ENCODE assay signal across 1 cellular context in the genomic region with DNA sequence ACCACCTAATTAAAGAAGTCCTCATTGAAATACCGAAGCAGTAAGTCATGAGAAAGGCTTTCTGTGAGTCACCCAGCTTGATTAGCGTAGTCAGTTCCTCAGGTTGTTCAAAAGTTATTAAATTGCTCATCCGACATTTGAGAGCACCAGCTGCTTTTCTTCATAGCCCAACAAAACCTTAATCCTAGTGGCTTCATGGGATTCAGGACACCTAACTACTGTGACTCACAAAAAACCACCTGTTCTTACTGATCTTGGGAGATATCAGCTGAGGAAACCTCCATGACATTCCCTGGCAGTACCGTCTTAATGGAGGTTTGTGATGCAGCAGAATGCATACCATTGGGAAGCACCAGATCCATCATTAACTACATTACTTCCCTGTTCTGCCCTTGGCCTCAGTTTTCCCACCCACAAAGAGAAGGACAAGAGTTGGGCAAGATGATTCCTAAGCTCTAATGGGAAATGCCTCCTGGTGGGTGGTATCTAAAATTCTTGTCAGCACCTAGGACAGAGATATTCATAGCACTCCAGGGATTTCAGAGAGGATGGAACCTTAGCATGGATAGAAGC.
TF ChIP-seq lines count a peak whose summit lies in the region.

No MANE protein-coding gene starts in this region.

TF ChIP-seq in HepG2, 621 proteins besides CTCF, POLR2A, EP300 and RAD21 (continued from another document):
- TF ChIP-seq ZNF574 (CRISPR knock-in tag; IDR thresholded peaks at IDR 0.05) (no peak), FOXJ3 (CRISPR knock-in tag; IDR thresholded peaks at IDR 0.05; ENCODE audit: borderline replicate concordance) (no peak), BRCA1 (CRISPR knock-in tag; IDR thresholded peaks at IDR 0.05) (no peak), ZNF772 (CRISPR knock-in tag; IDR thresholded peaks at IDR 0.05) (no peak)
- TF ChIP-seq, protein P1, sequence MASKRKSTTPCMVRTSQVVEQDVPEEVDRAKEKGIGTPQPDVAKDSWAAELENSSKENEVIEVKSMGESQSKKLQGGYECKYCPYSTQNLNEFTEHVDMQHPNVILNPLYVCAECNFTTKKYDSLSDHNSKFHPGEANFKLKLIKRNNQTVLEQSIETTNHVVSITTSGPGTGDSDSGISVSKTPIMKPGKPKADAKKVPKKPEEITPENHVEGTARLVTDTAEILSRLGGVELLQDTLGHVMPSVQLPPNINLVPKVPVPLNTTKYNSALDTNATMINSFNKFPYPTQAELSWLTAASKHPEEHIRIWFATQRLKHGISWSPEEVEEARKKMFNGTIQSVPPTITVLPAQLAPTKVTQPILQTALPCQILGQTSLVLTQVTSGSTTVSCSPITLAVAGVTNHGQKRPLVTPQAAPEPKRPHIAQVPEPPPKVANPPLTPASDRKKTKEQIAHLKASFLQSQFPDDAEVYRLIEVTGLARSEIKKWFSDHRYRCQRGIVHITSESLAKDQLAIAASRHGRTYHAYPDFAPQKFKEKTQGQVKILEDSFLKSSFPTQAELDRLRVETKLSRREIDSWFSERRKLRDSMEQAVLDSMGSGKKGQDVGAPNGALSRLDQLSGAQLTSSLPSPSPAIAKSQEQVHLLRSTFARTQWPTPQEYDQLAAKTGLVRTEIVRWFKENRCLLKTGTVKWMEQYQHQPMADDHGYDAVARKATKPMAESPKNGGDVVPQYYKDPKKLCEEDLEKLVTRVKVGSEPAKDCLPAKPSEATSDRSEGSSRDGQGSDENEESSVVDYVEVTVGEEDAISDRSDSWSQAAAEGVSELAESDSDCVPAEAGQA (IDR thresholded peaks at IDR 0.05; ENCODE audit: low read depth) = no peak
- TF ChIP-seq, protein P1 (CRISPR knock-in tag; IDR thresholded peaks at IDR 0.05; ENCODE audit: borderline replicate concordance) = no peak
